In the genomic region with DNA sequence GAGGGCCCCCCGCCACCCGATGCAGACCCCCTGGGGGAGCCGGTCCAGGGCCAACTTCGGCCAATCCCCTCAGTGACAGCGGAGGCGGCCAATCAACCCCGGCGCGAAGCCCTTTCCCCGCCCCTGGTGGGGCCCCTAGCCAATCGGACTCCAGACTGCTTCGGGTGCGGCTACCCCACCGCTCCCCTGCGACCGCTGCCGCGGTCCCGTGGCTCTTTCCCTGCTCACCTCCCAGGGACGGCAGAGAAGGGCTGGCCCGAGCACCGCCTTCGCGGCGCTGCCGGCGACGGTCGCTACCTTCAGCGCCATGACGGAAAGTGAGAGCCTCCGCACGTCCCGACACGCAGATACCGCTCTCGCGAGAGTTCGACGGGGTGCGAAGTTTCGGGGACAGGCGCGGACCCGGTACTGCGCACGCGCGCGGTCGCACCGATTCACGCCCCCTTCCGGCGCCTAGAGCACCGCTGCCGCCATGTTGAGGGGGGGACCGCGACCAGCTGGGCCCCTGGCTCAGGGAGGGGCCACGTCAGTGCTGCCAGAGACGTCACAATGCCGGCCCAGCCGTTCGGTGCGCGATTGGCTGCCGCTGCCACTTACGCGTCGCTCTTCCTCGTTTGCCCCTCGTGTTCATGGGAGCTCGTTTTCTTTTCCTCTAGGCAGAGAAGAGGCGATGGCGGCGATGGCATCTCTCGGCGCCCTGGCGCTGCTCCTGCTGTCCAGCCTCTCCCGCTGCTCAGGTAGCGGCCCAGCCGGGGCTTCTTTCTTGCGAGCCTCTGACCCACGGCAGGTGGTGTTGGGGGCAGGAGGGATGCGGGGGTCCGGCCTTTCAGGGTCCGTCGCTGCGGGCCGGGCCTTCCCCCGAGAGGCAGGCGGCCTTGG, we compare ENCODE assay signal across 8 cellular contexts. TPM values are rescaled to one million over a fixed set of nuclear protein-coding genes. Genes with fewer than 3 reads are reported as not detected.
DNase-seq lines count a peak whose midpoint lies in the region; ATAC-seq and TF ChIP-seq lines count a peak whose summit lies in the region.

A gene (minus strand): TSS at position 358 of the 879 bp plus-strand sequence. CDS start 49 bp downstream, at position 309.
A gene (plus strand): TSS at position 651 of the 879 bp plus-strand sequence. CDS start 20 bp downstream, at position 671.

- peak; percentile 87 for ATAC-seq in GM18907 (IDR thresholded peaks at IDR 0.05; ENCODE audit: unreplicated experiment)
- ATAC-seq in HG03159 (IDR thresholded peaks at IDR 0.05; ENCODE audit: unreplicated experiment) = peak; percentile 87
- ATAC-seq in WTC11 = peak; percentile 90

- H3K4me3 ChIP-seq in AG04449 (ENCODE audit: low read depth, low read length) (peak within 1 kb of the TSS; percentile 84), cardiac fibroblast (replicated peaks in 1 of 2; ENCODE audit: low read depth in 2 of 2, low read length in 2 of 2) (peak within 1 kb of the TSS; percentile 78 to 81), smooth muscle cell (peak within 1 kb of the TSS; percentile 79)

- H3K9me3 ChIP-seq in smooth muscle cell (replicated peaks; ENCODE audit: low read depth) = no peaks in the 10 kb centered on the region

- no peaks in the 10 kb centered on the region for H3K27me3 Mint-ChIP-seq in WTC11 (ENCODE audit: low read depth)

- peak within 1 kb of the TSS; percentile 88 for H3K4me2 ChIP-seq in smooth muscle cell

- no peaks in the 10 kb centered on the region for H3K4me1 ChIP-seq in smooth muscle cell (ENCODE audit: low read depth)

- no peaks in the 10 kb centered on the region for H3F3A ChIP-seq in smooth muscle cell (ENCODE audit: low read depth)

- H3K4me1 Mint-ChIP-seq in WTC11 = peaks cover 12% of the 10 kb centered on the region

- whole genome bisulfite sequencing in smooth muscle cell (ENCODE audit: low lambda C conversion rate) = 39% methylated on average over 69 of the region's 92 CpGs

- H3K27ac ChIP-seq in smooth muscle cell (ENCODE audit: low read depth) = peak within 1 kb of the TSS; percentile 97

- POLR2A ChIA-PET in AG04449 (lab: Yijun Ruan, JAX) = interaction anchor here (0.6 to 1.9 kb wide), 8 partner anchors 9 to 140 kb away, joined by 4 to 8 read pairs (median 6); a partner anchor contains a TSS
- POLR2A ChIA-PET in WTC11 (lab: Charles Lee) = interaction anchor here (0.9 to 1.6 kb wide), 5 partner anchors 9 to 117 kb away, joined by 3 to 6 read pairs (median 4); no protein-coding TSS in a partner anchor

- DNase-seq in AG04449 (ENCODE audit: low read depth, low spot score) (peak; percentile 59), NCI-H2227 treated with DMSO at 0.1 percent for 48 hours (lab: John Stamatoyannopoulos, UW) (peak; percentile 94), WTC11 (ENCODE audit: low spot score) (peak; percentile 90), cardiac fibroblast (ENCODE audit: low read depth in 2 of 2) (peak; percentile 94 to 97), iPS-NIHi7 (ENCODE audit: extremely low spot score) (peak; percentile 96), smooth muscle cell (lab: John Stamatoyannopoulos, UW; ENCODE audit: unreplicated experiment) (peak; percentile 89)

- H3K79me2 ChIP-seq in smooth muscle cell (ENCODE audit: low read depth) = peaks cover 32% of the 10 kb centered on the region

- H3K9me3 Mint-ChIP-seq in WTC11 = no peaks in the 10 kb centered on the region

- peaks cover 10% of the 10 kb centered on the region for H3K36me3 Mint-ChIP-seq in WTC11

- H3K27ac Mint-ChIP-seq in WTC11 = peak within 1 kb of the TSS; percentile 89

- peak within 1 kb of the TSS; percentile 97 for H3K9ac ChIP-seq in smooth muscle cell (ENCODE audit: low read depth)

- peak within 1 kb of the TSS; percentile 89 for H2AFZ ChIP-seq in smooth muscle cell (ENCODE audit: low read depth)

- CTCF ChIA-PET in AG04449 (lab: Yijun Ruan, JAX) = interaction anchor here (0.7 to 2.1 kb wide), 5 partner anchors 9 to 152 kb away, joined by 3 to 6 read pairs (median 4); a partner anchor contains a TSS
- CTCF ChIA-PET in WTC11 (lab: Charles Lee) = interaction anchor here (0.5 to 1.9 kb wide), 13 partner anchors 12 to 260 kb away, joined by 3 to 8 read pairs (median 3); no protein-coding TSS in a partner anchor

- peak within 1 kb of the TSS; percentile 90 for H3K4me3 Mint-ChIP-seq in WTC11

- H3K36me3 ChIP-seq in smooth muscle cell (ENCODE audit: low read depth) = no peaks in the 10 kb centered on the region

- H3K27me3 ChIP-seq in smooth muscle cell (ENCODE audit: low read depth) = no peaks in the 10 kb centered on the region

- TF ChIP-seq CTCF in AG04449 (IDR thresholded peaks at IDR 0.05; ENCODE audit: insufficient read depth, low read length, missing control alignments) = peak; percentile 38
- TF ChIP-seq CTCF in WTC11 (IDR thresholded peaks at IDR 0.05) = no peak
- TF ChIP-seq CTCF in cardiac fibroblast (IDR thresholded peaks at IDR 0.05; ENCODE audit: low read depth, low read length) = no peak
- no peak for TF ChIP-seq CTCF in smooth muscle cell (IDR thresholded peaks at IDR 0.05; ENCODE audit: borderline replicate concordance, insufficient read depth, poor library complexity, severe bottlenecking)

- no peaks in the 10 kb centered on the region for H4K20me1 ChIP-seq in smooth muscle cell (ENCODE audit: low read depth)

TF ChIP-seq in WTC11, 78 proteins besides CTCF, POLR2A, EP300 and RAD21 (continues in another document):
- TF ChIP-seq TCF7 (CRISPR knock-in tag; IDR thresholded peaks at IDR 0.05; ENCODE audit: low read depth) (0 out of 2 replicates have a peak, but pooled peaks have one; percentile 46), TEAD1 (CRISPR knock-in tag; IDR thresholded peaks at IDR 0.05) (peak; percentile 22; the same call in 1 of the 2 replicates), OVOL2 (CRISPR knock-in tag; IDR thresholded peaks at IDR 0.05; ENCODE audit: borderline replicate concordance) (no peak), ZNF396 (CRISPR knock-in tag; IDR thresholded peaks at IDR 0.05; ENCODE audit: borderline replicate concordance) (no peak), ETV6 (CRISPR knock-in tag; IDR thresholded peaks at IDR 0.05) (peak; percentile 86), CREM (CRISPR knock-in tag; IDR thresholded peaks at IDR 0.05) (peak; percentile 77; the same call in 1 of the 2 replicates), GTF2I (CRISPR knock-in tag; conservative IDR thresholded peaks at IDR 0.05) (no peak), MXD4 (CRISPR knock-in tag; IDR thresholded peaks at IDR 0.05; ENCODE audit: borderline replicate concordance) (no peak), NR2C2 (CRISPR knock-in tag; IDR thresholded peaks at IDR 0.05) (no peak)
- TF ChIP-seq, protein P1, sequence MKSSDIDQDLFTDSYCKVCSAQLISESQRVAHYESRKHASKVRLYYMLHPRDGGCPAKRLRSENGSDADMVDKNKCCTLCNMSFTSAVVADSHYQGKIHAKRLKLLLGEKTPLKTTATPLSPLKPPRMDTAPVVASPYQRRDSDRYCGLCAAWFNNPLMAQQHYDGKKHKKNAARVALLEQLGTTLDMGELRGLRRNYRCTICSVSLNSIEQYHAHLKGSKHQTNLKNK (CRISPR knock-in tag; IDR thresholded peaks at IDR 0.05) = no peak
- TF ChIP-seq, protein P2, sequence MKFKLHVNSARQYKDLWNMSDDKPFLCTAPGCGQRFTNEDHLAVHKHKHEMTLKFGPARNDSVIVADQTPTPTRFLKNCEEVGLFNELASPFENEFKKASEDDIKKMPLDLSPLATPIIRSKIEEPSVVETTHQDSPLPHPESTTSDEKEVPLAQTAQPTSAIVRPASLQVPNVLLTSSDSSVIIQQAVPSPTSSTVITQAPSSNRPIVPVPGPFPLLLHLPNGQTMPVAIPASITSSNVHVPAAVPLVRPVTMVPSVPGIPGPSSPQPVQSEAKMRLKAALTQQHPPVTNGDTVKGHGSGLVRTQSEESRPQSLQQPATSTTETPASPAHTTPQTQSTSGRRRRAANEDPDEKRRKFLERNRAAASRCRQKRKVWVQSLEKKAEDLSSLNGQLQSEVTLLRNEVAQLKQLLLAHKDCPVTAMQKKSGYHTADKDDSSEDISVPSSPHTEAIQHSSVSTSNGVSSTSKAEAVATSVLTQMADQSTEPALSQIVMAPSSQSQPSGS (CRISPR knock-in tag; IDR thresholded peaks at IDR 0.05; ENCODE audit: borderline replicate concordance, low read depth) = no peak
- TF ChIP-seq, protein P3, sequence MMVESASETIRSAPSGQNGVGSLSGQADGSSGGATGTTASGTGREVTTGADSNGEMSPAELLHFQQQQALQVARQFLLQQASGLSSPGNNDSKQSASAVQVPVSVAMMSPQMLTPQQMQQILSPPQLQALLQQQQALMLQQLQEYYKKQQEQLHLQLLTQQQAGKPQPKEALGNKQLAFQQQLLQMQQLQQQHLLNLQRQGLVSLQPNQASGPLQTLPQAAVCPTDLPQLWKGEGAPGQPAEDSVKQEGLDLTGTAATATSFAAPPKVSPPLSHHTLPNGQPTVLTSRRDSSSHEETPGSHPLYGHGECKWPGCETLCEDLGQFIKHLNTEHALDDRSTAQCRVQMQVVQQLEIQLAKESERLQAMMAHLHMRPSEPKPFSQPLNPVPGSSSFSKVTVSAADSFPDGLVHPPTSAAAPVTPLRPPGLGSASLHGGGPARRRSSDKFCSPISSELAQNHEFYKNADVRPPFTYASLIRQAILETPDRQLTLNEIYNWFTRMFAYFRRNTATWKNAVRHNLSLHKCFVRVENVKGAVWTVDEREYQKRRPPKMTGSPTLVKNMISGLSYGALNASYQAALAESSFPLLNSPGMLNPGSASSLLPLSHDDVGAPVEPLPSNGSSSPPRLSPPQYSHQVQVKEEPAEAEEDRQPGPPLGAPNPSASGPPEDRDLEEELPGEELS (CRISPR knock-in tag; IDR thresholded peaks at IDR 0.05) = no peak; the same call in 1 of the 2 replicates

RNA-seq across cellular contexts. Expression of the first gene that starts in this region (rescaled TPM):
- total RNA-seq in WTC11 (2021) (50.4 to 52.9 TPM (median 52.4 TPM) in 3 replicates), smooth muscle cell (63.3 and 86.0 TPM in 2 replicates)
- 88.9 and 89.7 TPM in 2 replicates for polyA plus RNA-seq in smooth muscle cell

RNA-seq across cellular contexts. Expression of the second gene that starts in this region (rescaled TPM):
- total RNA-seq in WTC11 (2021) = 203 to 237 TPM (median 232 TPM) in 3 replicates
- total RNA-seq in smooth muscle cell = 397 and 443 TPM in 2 replicates
- polyA plus RNA-seq in smooth muscle cell = 663 and 677 TPM in 2 replicates

Comparison
In these comparisons a context has a peak if more than half of its experiments do, and no peak if none do; other contexts are left out.
1. Peak in every context shown above with its lines: DNase-seq, ATAC-seq, H3K4me3 ChIP-seq and H3K27ac ChIP-seq.